Comparison of ENCODE assay signal across 8 cellular contexts in genomic region chr1:31483012-31483946, GRCh38.
DNase-seq lines count a peak whose midpoint lies in the region; ATAC-seq and TF ChIP-seq lines count a peak whose summit lies in the region.

No MANE protein-coding gene starts in this region.

- no peak for TF ChIP-seq CTCF in cardiac fibroblast (IDR thresholded peaks at IDR 0.05; ENCODE audit: low read depth, low read length)

- no peaks in the 10 kb centered on the region for H3K27me3 ChIP-seq in muscle layer of duodenum (ENCODE audit: low read depth, low read length)

- H3K4me1 ChIP-seq in muscle layer of duodenum (ENCODE audit: control insufficient read depth in 1 of 2, insufficient read depth in 2 of 2, low read length in 2 of 2): no peaks in the 10 kb centered on the region

- H3K4me3 ChIP-seq in cardiac fibroblast (replicated peaks in 1 of 2; ENCODE audit: low read depth in 2 of 2, low read length in 2 of 2): no peak overlapping the region
- no peak overlapping the region for H3K4me3 ChIP-seq in muscle layer of duodenum (ENCODE audit: low read depth in 1 of 2, low read length in 2 of 2)

- no peaks in the 10 kb centered on the region for H3K27me3 Mint-ChIP-seq in T-helper 17 cell

- H3K27ac ChIP-seq in muscle layer of duodenum (ENCODE audit: low read length): peak overlapping the region; percentile 69

- peaks cover 3% of the 10 kb centered on the region for H3K36me3 Mint-ChIP-seq in T-helper 17 cell (ENCODE audit: low read depth)

- DNase-seq in AG20443 (ENCODE audit: low spot score) (peak; percentile 90), NCI-H1694 (lab: John Stamatoyannopoulos, UW) (peak; percentile 66), cardiac fibroblast (ENCODE audit: low read depth in 2 of 2) (peak; percentile 93 to 95), T-helper 17 cell (no peak), OCI-M2 (lab: John Stamatoyannopoulos, UW; ENCODE audit: unreplicated experiment) (no peak)

- H3K4me1 Mint-ChIP-seq in T-helper 17 cell: no peaks in the 10 kb centered on the region

- no peaks in the 10 kb centered on the region for H3K9me3 ChIP-seq in muscle layer of duodenum (ENCODE audit: control insufficient read depth in 1 of 2, low read length in 2 of 2)
- no peaks in the 10 kb centered on the region for H3K9me3 ChIP-seq in T-helper 17 cell (ENCODE audit: control insufficient read depth, low read length, poor library complexity, severe bottlenecking)

- H3K27ac Mint-ChIP-seq in T-helper 17 cell: no peak overlapping the region

- ATAC-seq in GM21529 (IDR thresholded peaks at IDR 0.05; ENCODE audit: unreplicated experiment) (peak; percentile 59), T-helper 17 cell (no peak), GM18868 (IDR thresholded peaks at IDR 0.05; ENCODE audit: unreplicated experiment) (no peak)

- H3K36me3 ChIP-seq in muscle layer of duodenum (ENCODE audit: control insufficient read depth in 1 of 2, insufficient read depth in 2 of 2, low read length in 2 of 2): no peaks in the 10 kb centered on the region

- no peak overlapping the region for H3K4me3 Mint-ChIP-seq in T-helper 17 cell

Comparison
In these comparisons a context has a peak if more than half of its experiments do, and no peak if none do; other contexts are left out.
1. DNase-seq: peak in AG20443 (single experiment), NCI-H1694 (single experiment) and cardiac fibroblast (2 of 2); none in T-helper 17 cell (0 of 3) and OCI-M2 (single experiment).